7 cellular contexts compared by ENCODE assay signal in the genomic region with DNA sequence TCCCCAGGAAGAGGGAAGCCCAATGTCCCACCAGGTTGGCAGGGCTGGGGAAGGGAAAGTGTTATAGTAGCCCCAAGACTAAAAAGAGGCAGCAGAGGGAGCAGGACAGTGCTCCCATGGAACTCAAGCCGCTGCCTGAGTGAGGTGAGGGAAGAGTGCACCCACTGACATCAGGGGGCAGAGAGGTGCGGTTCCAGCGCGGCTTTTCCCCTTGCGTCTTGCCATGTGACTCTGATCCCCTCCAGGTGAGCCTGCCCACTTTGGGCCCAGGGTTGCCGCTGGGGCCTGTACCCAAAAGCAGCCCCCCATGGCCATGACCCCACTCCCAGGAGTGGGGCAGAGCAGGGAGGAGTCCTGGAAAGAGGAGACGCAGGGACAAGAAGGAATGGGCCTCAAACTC.
DNase-seq lines count a peak whose midpoint lies in the region; ATAC-seq and TF ChIP-seq lines count a peak whose summit lies in the region.
"Not testable (repeated sequence)": the region's sequence is repeated elsewhere in the genome, so short reads cannot be mapped to it uniquely, and the experiment has no call there.

No MANE protein-coding gene starts in this region.

- H3K4me1 ChIP-seq in OCI-LY1 (ENCODE audit: insufficient read depth, low read length, severe bottlenecking) (peaks cover 22% of the 10 kb centered on the region), left ventricle myocardium inferior (peaks cover 20% of the 10 kb centered on the region)
- not testable (repeated sequence) for H3K4me1 ChIP-seq in skeletal muscle satellite cell (ENCODE audit: control insufficient read depth, insufficient read depth, low read length)

- H3F3A ChIP-seq in OCI-LY1 (ENCODE audit: insufficient read depth, low read length) = not testable (repeated sequence)

- not testable (repeated sequence) for DNase-seq in activated T-cell treated with anti-CD3 and anti-CD28 coated beads, Interleukin-2, amount 50 U/mL, for 24 hours; coronary artery (ENCODE audit: low spot score); left ventricle myocardium inferior; naive B cell

- not testable (repeated sequence) for H2AFZ ChIP-seq in OCI-LY1 (ENCODE audit: low read length)

- H3K36me3 Mint-ChIP-seq in activated T-cell treated with anti-CD3 and anti-CD28 coated beads, Interleukin-2, amount 50 U/mL, for 24 hours (ENCODE audit: low read depth) = peaks cover 12% of the 10 kb centered on the region
- H3K36me3 Mint-ChIP-seq in naive B cell = not testable (repeated sequence)

- not testable (repeated sequence) for H3K9me3 ChIP-seq in OCI-LY1 (ENCODE audit: low read length); left ventricle myocardium inferior (replicated peaks); skeletal muscle satellite cell (replicated peaks; ENCODE audit: low read length)

- not testable (repeated sequence) for H4K20me1 ChIP-seq in OCI-LY1 (ENCODE audit: insufficient read depth, low read length)

- not testable (repeated sequence) for H3K9me3 Mint-ChIP-seq in activated T-cell treated with anti-CD3 and anti-CD28 coated beads, Interleukin-2, amount 50 U/mL, for 24 hours; naive B cell

- not testable (repeated sequence) for H3K27me3 Mint-ChIP-seq in activated T-cell treated with anti-CD3 and anti-CD28 coated beads, Interleukin-2, amount 50 U/mL, for 24 hours; naive B cell

- peak overlapping the region; percentile 92 for H3K4me3 Mint-ChIP-seq in activated T-cell treated with anti-CD3 and anti-CD28 coated beads, Interleukin-2, amount 50 U/mL, for 24 hours
- H3K4me3 Mint-ChIP-seq in naive B cell = peak overlapping the region; percentile 86 to 98 (median 95)

- H3K4me1 Mint-ChIP-seq in activated T-cell treated with anti-CD3 and anti-CD28 coated beads, Interleukin-2, amount 50 U/mL, for 24 hours (ENCODE audit: low read depth) = peaks cover 20% of the 10 kb centered on the region
- H3K4me1 Mint-ChIP-seq in naive B cell = peaks cover 4 to 46% (median 8%) of the 10 kb centered on the region in 3 donors

- not testable (repeated sequence) for H3K27me3 ChIP-seq in OCI-LY1 (ENCODE audit: insufficient read depth, low read length); left ventricle myocardium inferior (ENCODE audit: low read depth); skeletal muscle satellite cell (ENCODE audit: control insufficient read depth, insufficient read depth, low read length)

- intact Hi-C loops in left ventricle myocardium inferior (cut with micrococcal nuclease) = not testable (repeated sequence)

- ATAC-seq in naive B cell (ENCODE audit: low read depth in 2 of 2) = not testable (repeated sequence)

- H3K27ac ChIP-seq in OCI-LY1 (ENCODE audit: low read depth, low read length, poor library complexity, severe bottlenecking) (peak overlapping the region; percentile 28), coronary artery (peak overlapping the region; percentile 84 to 93), left ventricle myocardium inferior (replicated peaks) (peak overlapping the region; percentile 96)

- peak overlapping the region; percentile 73 for H3K9ac ChIP-seq in OCI-LY1 (ENCODE audit: low read length)
- peak overlapping the region; percentile 90 for H3K9ac ChIP-seq in skeletal muscle satellite cell (ENCODE audit: low read depth, low read length)

- not testable (repeated sequence) for H3K79me2 ChIP-seq in OCI-LY1 (ENCODE audit: insufficient read depth, low read length)

- H3K36me3 ChIP-seq in OCI-LY1 (ENCODE audit: insufficient read depth, low read length); left ventricle myocardium inferior; skeletal muscle satellite cell (ENCODE audit: insufficient read depth, low read length): not testable (repeated sequence)

- H3K9me2 ChIP-seq in OCI-LY1 (ENCODE audit: low read depth, low read length) = not testable (repeated sequence)

- H3K4me3 ChIP-seq in GM08714 (ENCODE audit: low read length) (peak overlapping the region; percentile 75; the same call in 1 of the 2 replicates), OCI-LY1 (ENCODE audit: low read depth, low read length, poor library complexity, severe bottlenecking) (peak overlapping the region; percentile 74), coronary artery (peak overlapping the region; percentile 92), left ventricle myocardium inferior (peak overlapping the region; percentile 84), skeletal muscle satellite cell (ENCODE audit: low read length) (peak overlapping the region; percentile 84)

- peak overlapping the region; percentile 73 for H3K4me2 ChIP-seq in OCI-LY1 (ENCODE audit: low read length)
- peak overlapping the region; percentile 92 for H3K4me2 ChIP-seq in skeletal muscle satellite cell (ENCODE audit: low read length)

- peak overlapping the region; percentile 97 for H3K27ac Mint-ChIP-seq in activated T-cell treated with anti-CD3 and anti-CD28 coated beads, Interleukin-2, amount 50 U/mL, for 24 hours
- peak overlapping the region; percentile 97 to 100 (median 98) for H3K27ac Mint-ChIP-seq in naive B cell

- TF ChIP-seq CTCF in OCI-LY1 (IDR thresholded peaks at IDR 0.05; ENCODE audit: low read length); coronary artery (IDR thresholded peaks at IDR 0.05); left ventricle myocardium inferior (IDR thresholded peaks at IDR 0.05; ENCODE audit: borderline replicate concordance): not testable (repeated sequence)

Comparison
In these comparisons a context has a peak if more than half of its experiments do, and no peak if none do; other contexts are left out.
1. H3K27ac ChIP-seq: peak in every context shown above with its lines; median percentile 96 in left ventricle myocardium inferior; 88 in coronary artery; 28 in OCI-LY1.